In genomic region chr6:111210074-111210729, GRCh38 we compare ENCODE assay signal across 8 cellular contexts.
A peak's percentile ranks its signal among the peaks of the same experiment; 100 is the strongest.
DNase-seq lines count a peak whose midpoint lies in the region; ATAC-seq, FAIRE-seq and TF ChIP-seq lines count a peak whose summit lies in the region.

No MANE protein-coding gene starts in this region.

- peak; percentile 71 to 86 for TF ChIP-seq RAD21 in K562 (CRISPR knock-in tag; conservative IDR thresholded peaks at IDR 0.05 in 1 of 2, IDR thresholded peaks at IDR 0.05 in 1 of 2)

- H3K36me3 Mint-ChIP-seq in immature natural killer cell: no peaks in the 10 kb centered on the region
- no peaks in the 10 kb centered on the region for H3K36me3 Mint-ChIP-seq in stimulated activated memory B cell treated with anti-CD40 and anti-IgM and Interleukin-4, amounts not matched to agents 10 μg/mL and 1 μg/mL and 100 μg/mL, for 72 hours

- 0% methylated on average over 1 of the region's 1 CpG for WGBS in K562 (ENCODE audit: insufficient coverage, low coverage, missing lambda C conversion rate)

- no peak overlapping the region for H3K27ac Mint-ChIP-seq in immature natural killer cell
- no peak overlapping the region for H3K27ac Mint-ChIP-seq in stimulated activated memory B cell treated with anti-CD40 and anti-IgM and Interleukin-4, amounts not matched to agents 10 μg/mL and 1 μg/mL and 100 μg/mL, for 72 hours

- peak; percentile 49 to 81 (median 72); a peak in 5 of 6 replicates for TF ChIP-seq CTCF in K562 (IDR thresholded peaks at IDR 0.05 in 2 of 3, conservative IDR thresholded peaks at IDR 0.05 in 1 of 3; ENCODE audit: insufficient read depth in 2 of 3, low read depth in 1 of 3, low read length in 3 of 3)

- in situ Hi-C loops in K562 (cut with MboI): loop anchor here (5.0 kb wide), 1 partner anchor 153 kb away; no protein-coding TSS in a partner anchor

- H3K9me3 ChIP-seq in K562 (replicated peaks; ENCODE audit: control insufficient read depth, insufficient read depth, low read depth, low read length): no peaks in the 10 kb centered on the region

- POLR2A ChIA-PET in K562 (lab: Yijun Ruan, JAX): interaction anchor here (0.6 to 0.8 kb wide), 3 partner anchors 180 to 476 kb away, joined by 3 to 4 read pairs (median 3); no protein-coding TSS in a partner anchor

- no peak for TF ChIP-seq POLR2A in K562 (conservative IDR thresholded peaks at IDR 0.05)

- H3K9me3 Mint-ChIP-seq in immature natural killer cell: no peaks in the 10 kb centered on the region
- H3K9me3 Mint-ChIP-seq in stimulated activated memory B cell treated with anti-CD40 and anti-IgM and Interleukin-4, amounts not matched to agents 10 μg/mL and 1 μg/mL and 100 μg/mL, for 72 hours: no peaks in the 10 kb centered on the region

- H3K4me1 Mint-ChIP-seq in immature natural killer cell: no peaks in the 10 kb centered on the region
- no peaks in the 10 kb centered on the region for H3K4me1 Mint-ChIP-seq in stimulated activated memory B cell treated with anti-CD40 and anti-IgM and Interleukin-4, amounts not matched to agents 10 μg/mL and 1 μg/mL and 100 μg/mL, for 72 hours

- DNase-seq in COR-L47 (lab: John Stamatoyannopoulos, UW) (peak; percentile 20), KG1 (lab: John Stamatoyannopoulos, UW) (peak; percentile 64), OCI-M1 (lab: John Stamatoyannopoulos, UW) (peak; percentile 90), K562 (ENCODE audit: extremely low read depth in 1 of 4, low spot score in 3 of 4) (peak; percentile 21 to 62 (median 36)), immature natural killer cell (peak; percentile 12 to 36 (median 36)), islet precursor cell (no peak)

- no peak overlapping the region for H3K4me2 ChIP-seq in K562 (ENCODE audit: insufficient read depth, low read length)

- no peaks in the 10 kb centered on the region for H3K36me3 ChIP-seq in K562 (ENCODE audit: control insufficient read depth, insufficient read depth, low read length)

- H3K27me3 Mint-ChIP-seq in immature natural killer cell (ENCODE audit: low read depth in 3 of 3): peaks cover 0 to 6% (median 3%) of the 10 kb centered on the region in 3 donors
- H3K27me3 Mint-ChIP-seq in stimulated activated memory B cell treated with anti-CD40 and anti-IgM and Interleukin-4, amounts not matched to agents 10 μg/mL and 1 μg/mL and 100 μg/mL, for 72 hours: no peaks in the 10 kb centered on the region

- H3K9me1 ChIP-seq in K562 (ENCODE audit: control insufficient read depth, insufficient read depth, low read length): no peaks in the 10 kb centered on the region

- H3K27me3 ChIP-seq in K562 (ENCODE audit: control insufficient read depth in 2 of 2, insufficient read depth in 2 of 2, low read length in 2 of 2): peaks cover 4 to 5% of the 10 kb centered on the region in 2 experiments; a peak in 3 of 5 replicates

- CTCF ChIA-PET in K562 (lab: Yijun Ruan, JAX; ENCODE audit: low intra/inter-chr PET ratio): interaction anchor here (0.6 to 1.2 kb wide), 4 partner anchors 153 to 682 kb away, joined by 3 to 4 read pairs (median 4); no protein-coding TSS in a partner anchor

- peak; percentile 86 for FAIRE-seq in K562 (lab: Jason Lieb, UNC)

- no peak overlapping the region for H3K9ac ChIP-seq in K562 (ENCODE audit: insufficient read depth in 1 of 2, low read depth in 2 of 2, low read length in 2 of 2)

- intact Hi-C loops in K562 (cut with micrococcal nuclease): loop anchor here (2.0 to 5.0 kb wide), 5 partner anchors 42 to 681 kb away; no protein-coding TSS in a partner anchor

- no TSS peak for BruUV-seq in K562 (replicated peaks; lab: Mats Ljungman, UMichigan)

- no peak overlapping the region for H2AFZ ChIP-seq in K562 (ENCODE audit: low read depth, low read length)

- ATAC-seq in GM18868 (IDR thresholded peaks at IDR 0.05; ENCODE audit: unreplicated experiment) (peak; percentile 77), K562 (peak; percentile 83)
- peak; percentile 48 for ATAC-seq in stimulated activated memory B cell treated with anti-CD40 and anti-IgM and Interleukin-4, amounts not matched to agents 10 μg/mL and 1 μg/mL and 100 μg/mL, for 72 hours

- H3K4me1 ChIP-seq in K562 (replicated peaks in 1 of 2; ENCODE audit: control insufficient read depth in 2 of 2, insufficient read depth in 2 of 2, low read length in 2 of 2): peaks cover 0 to 7% of the 10 kb centered on the region in 2 experiments; a peak in 2 of 5 replicates

- no peak for TF ChIP-seq EP300 in K562 (IDR thresholded peaks at IDR 0.05; ENCODE audit: low read length)

- H4K20me1 ChIP-seq in K562 (replicated peaks; ENCODE audit: control insufficient read depth, insufficient read depth, low read length): 0 out of 2 replicates have a peak, but pooled peaks cover 7% of the 10 kb centered on the region

- H3K27ac ChIP-seq in K562 (ENCODE audit: extremely low read depth, low read depth, low read length): no peak overlapping the region

- H3K4me3 Mint-ChIP-seq in immature natural killer cell: no peak overlapping the region
- H3K4me3 Mint-ChIP-seq in stimulated activated memory B cell treated with anti-CD40 and anti-IgM and Interleukin-4, amounts not matched to agents 10 μg/mL and 1 μg/mL and 100 μg/mL, for 72 hours: no peak overlapping the region

- no peaks in the 10 kb centered on the region for H3K79me2 ChIP-seq in K562 (ENCODE audit: control insufficient read depth, insufficient read depth, low read length)

- H3K4me3 ChIP-seq in K562: no peak overlapping the region

TF ChIP-seq in K562, 482 proteins besides CTCF, POLR2A, EP300 and RAD21:
- TF ChIP-seq DEAF1 (CRISPR knock-in tag; IDR thresholded peaks at IDR 0.05): 0 out of 2 replicates have a peak, but pooled peaks have one; percentile 26
- no peak for TF ChIP-seq ZNF124 (CRISPR knock-in tag; IDR thresholded peaks at IDR 0.05)
- 0 out of 2 replicates have a peak, but pooled peaks have one; percentile 26 for TF ChIP-seq ZNF384 (IDR thresholded peaks at IDR 0.05; ENCODE audit: low read depth, low read length)
- peak; percentile 50 for TF ChIP-seq SMC3 (conservative IDR thresholded peaks at IDR 0.05; ENCODE audit: insufficient read depth, low read depth, low read length)
